In genomic region chr7:150979706-150980390, GRCh38 we compare ENCODE assay signal across 14 cellular contexts. TPM values are rescaled to one million over a fixed set of nuclear protein-coding genes. Genes with fewer than 3 reads are reported as not detected.
DNase-seq lines count a peak whose midpoint lies in the region; ATAC-seq, FAIRE-seq and TF ChIP-seq lines count a peak whose summit lies in the region.
"Had no signal": no experiment of that assay in that cellular context is flagged by ENCODE, and none has a peak within 500 bp of the region (broad histone marks: within the 10 kb centered on the region; RNA-seq: fewer than 3 reads in every experiment).

No MANE protein-coding gene starts in this region.

- peaks cover 0 to 37% (median 22%) of the 10 kb centered on the region in 4 donors for H3K4me1 Mint-ChIP-seq in CD4-positive, CD25-positive, alpha-beta regulatory T cell

- H3K36me3 Mint-ChIP-seq in CD4-positive, CD25-positive, alpha-beta regulatory T cell, result no peaks in the 10 kb centered on the region
- H3K36me3 Mint-ChIP-seq: activated CD4-positive, alpha-beta memory T cell treated with anti-CD3 and anti-CD28 coated beads for 36 hours had no signal

- H3K27ac ChIP-seq in CD4-positive, CD25-positive, alpha-beta regulatory T cell (ENCODE audit: insufficient read depth, low read length, poor library complexity, severe bottlenecking), result no peak overlapping the region
- H3K27ac ChIP-seq in heart right ventricle, result peak overlapping the region in 6 of 10 donors; percentile 50 to 90 (median 68)
- H3K27ac ChIP-seq: coronary artery, upper lobe of right lung had no signal

- TF ChIP-seq CTCF in heart right ventricle (IDR thresholded peaks at IDR 0.05) (no peak), D721Med (IDR thresholded peaks at IDR 0.05; ENCODE audit: insufficient read depth, missing control alignments) (no peak)

- H3K4me3 ChIP-seq in CD4-positive, CD25-positive, alpha-beta regulatory T cell (ENCODE audit: low read depth, low read length), result no peak overlapping the region
- H3K4me3 ChIP-seq in NT2/D1 (ENCODE audit: insufficient read length, low read depth) (peak overlapping the region; percentile 8), heart right ventricle (no peak overlapping the region), neuron (ENCODE audit: low read length) (peak overlapping the region; percentile 42)
- H3K4me3 ChIP-seq: upper lobe of right lung had no signal

- no peaks in the 10 kb centered on the region for H3K9me3 ChIP-seq in CD4-positive, CD25-positive, alpha-beta regulatory T cell (ENCODE audit: control insufficient read depth in 2 of 2, low read length in 2 of 2)
- H3K9me3 ChIP-seq in NT2/D1 (ENCODE audit: insufficient read depth, low read length) (no peaks in the 10 kb centered on the region), heart right ventricle (no peaks in the 10 kb centered on the region), neuron (ENCODE audit: low read length) (no peaks in the 10 kb centered on the region)
- H3K9me3 ChIP-seq: upper lobe of right lung had no signal

- 34 to 37% methylated on average over 7 of the region's 7 CpGs for WGBS in heart right ventricle, 2 donors

- no peaks in the 10 kb centered on the region for H3K36me3 ChIP-seq in CD4-positive, CD25-positive, alpha-beta regulatory T cell (ENCODE audit: control insufficient read depth, insufficient read depth, low read length)
- H3K36me3 ChIP-seq in NT2/D1 (ENCODE audit: insufficient read depth, insufficient read length, low read length) (no peaks in the 10 kb centered on the region), heart right ventricle (no peaks in the 10 kb centered on the region), neuron (ENCODE audit: insufficient read depth, low read length) (no peaks in the 10 kb centered on the region)
- H3K36me3 ChIP-seq: upper lobe of right lung had no signal

- peaks cover 15% of the 10 kb centered on the region for H3K27me3 ChIP-seq in CD4-positive, CD25-positive, alpha-beta regulatory T cell (ENCODE audit: control insufficient read depth, insufficient read depth, low read length)
- peaks cover 56% of the 10 kb centered on the region for H3K27me3 ChIP-seq in NT2/D1 (ENCODE audit: insufficient read depth, insufficient read length)
- peaks cover 4 to 84% (median 41%) of the 10 kb centered on the region in 7 donors for H3K27me3 ChIP-seq in heart right ventricle
- H3K27me3 ChIP-seq in neuron (ENCODE audit: insufficient read depth, low read length), result peaks cover 20% of the 10 kb centered on the region

- intact Hi-C loops in heart right ventricle (cut with DNase I), result loop anchor here in 3 of 10 donors (10.0 kb wide), 2 partner anchors 185 to 205 kb away; no protein-coding TSS in a partner anchor

- FAIRE-seq in D721Med (lab: Jason Lieb, UNC), result no peak

- peaks cover 68% of the 10 kb centered on the region for H3K27me3 Mint-ChIP-seq in CD4-positive, CD25-positive, alpha-beta regulatory T cell

- ATAC-seq in CD4-positive, CD25-positive, alpha-beta regulatory T cell (ENCODE audit: low read depth in 2 of 2), result no peak
- ATAC-seq in heart right ventricle (no peak), HG03095 (IDR thresholded peaks at IDR 0.05; ENCODE audit: unreplicated experiment) (no peak)

- peaks cover 42% of the 10 kb centered on the region for H3K4me1 ChIP-seq in CD4-positive, CD25-positive, alpha-beta regulatory T cell (ENCODE audit: control insufficient read depth, insufficient read depth, low read length, poor library complexity, severe bottlenecking)
- H3K4me1 ChIP-seq in NT2/D1 (ENCODE audit: insufficient read depth, insufficient read length) (peaks cover 20% of the 10 kb centered on the region), heart right ventricle (peaks cover 6 to 38% (median 18%) of the 10 kb centered on the region in 9 donors), neuron (ENCODE audit: insufficient read depth, low read length) (peaks cover 35% of the 10 kb centered on the region)

- no peak overlapping the region for H3K9ac ChIP-seq in NT2/D1 (ENCODE audit: insufficient read length, low read depth)

- DNase-seq in CD4-positive, CD25-positive, alpha-beta regulatory T cell, result no peak
- DNase-seq in NT2/D1 (ENCODE audit: low read depth, low spot score), result no peak
- DNase-seq in heart right ventricle, result no peak
- no peak for DNase-seq in NOMO-1 treated with dmso at 0.1 percent for 144 hours (lab: John Stamatoyannopoulos, UW; ENCODE audit: unreplicated experiment)
- DNase-seq in activated CD8-positive, alpha-beta memory T cell treated with anti-CD3 and anti-CD28 coated beads, Interleukin-2, amount 50 U/mL, for 48 hours, result no peak
- no peak for DNase-seq in D721Med (ENCODE audit: insufficient read length, low spot score)
- DNase-seq: activated naive CD4-positive, alpha-beta T cell treated with anti-CD3 and anti-CD28 coated beads, Interleukin-2, amount 50 U/mL, for 16 hours; mammary epithelial cell; upper lobe of right lung had no signal

- H3K27ac Mint-ChIP-seq in CD4-positive, CD25-positive, alpha-beta regulatory T cell, result no peak overlapping the region
- H3K27ac Mint-ChIP-seq: activated CD4-positive, alpha-beta memory T cell treated with anti-CD3 and anti-CD28 coated beads for 36 hours had no signal

- H3K4me3 Mint-ChIP-seq in CD4-positive, CD25-positive, alpha-beta regulatory T cell, result peak overlapping the region; percentile 22 to 76 (median 48)
- H3K4me3 Mint-ChIP-seq: activated CD4-positive, alpha-beta memory T cell treated with anti-CD3 and anti-CD28 coated beads for 36 hours had no signal

- H3K9me3 Mint-ChIP-seq in CD4-positive, CD25-positive, alpha-beta regulatory T cell, result peaks cover 0 to 6% (median 0%) of the 10 kb centered on the region in 7 donors
- H3K9me3 Mint-ChIP-seq: activated CD4-positive, alpha-beta memory T cell treated with anti-CD3 and anti-CD28 coated beads for 36 hours had no signal

- H2AFZ ChIP-seq in neuron (ENCODE audit: low read depth, low read length), result no peak overlapping the region

RNA-seq across cellular contexts. Expression of gene KCNH2, which starts 1.7 kb away (rescaled TPM):
- total RNA-seq in CD4-positive, CD25-positive, alpha-beta regulatory T cell, result 3.5 TPM
- polyA plus RNA-seq in CD4-positive, CD25-positive, alpha-beta regulatory T cell, result 1 to 10 TPM in 3 of 4 donors, under 1 TPM in 1; 0.83 to 2.8 (median 1.5) TPM
- 100 to 1,000 TPM in 1 of 10 donors, 10 to 100 TPM in 9; 63.2 to 126 (median 78.4) TPM for total RNA-seq in heart right ventricle
- 10 to 100 TPM; 50.2 to 99.9 TPM for polyA plus RNA-seq in heart right ventricle
- polyA plus RNA-seq: mammary epithelial cell had no signal

RNA-seq across cellular contexts. Expression of gene NOS3, which starts 11.0 kb away (rescaled TPM):
- 10.7 TPM for total RNA-seq in CD4-positive, CD25-positive, alpha-beta regulatory T cell
- 1 to 10 TPM; 3.2 to 8.8 (median 7.1) TPM for polyA plus RNA-seq in CD4-positive, CD25-positive, alpha-beta regulatory T cell
- 10 to 100 TPM in 9 of 10 donors, 1 to 10 TPM in 1; 10.0 to 53.3 (median 13.3) TPM for total RNA-seq in heart right ventricle
- 10 to 100 TPM; 11.1 to 25.5 TPM for polyA plus RNA-seq in heart right ventricle

RNA-seq across cellular contexts. Expression of gene ATG9B, which starts 44.4 kb away (rescaled TPM):
- total RNA-seq in CD4-positive, CD25-positive, alpha-beta regulatory T cell, result 21.2 TPM
- polyA plus RNA-seq in CD4-positive, CD25-positive, alpha-beta regulatory T cell, result 10 to 100 TPM; 18.6 to 38.7 (median 36.2) TPM
- under 1 TPM in 3 of 10 donors, not detected in 7; 0.09 to 0.39 (median 0.10) TPM for total RNA-seq in heart right ventricle
- polyA plus RNA-seq in heart right ventricle, result under 1 TPM; 0.45 to 0.59 TPM
- total RNA-seq: HT1080 had no signal

RNA-seq across cellular contexts. Expression of gene ABCB8, which starts 48.4 kb away (rescaled TPM):
- 61.4 TPM for total RNA-seq in CD4-positive, CD25-positive, alpha-beta regulatory T cell
- polyA plus RNA-seq in CD4-positive, CD25-positive, alpha-beta regulatory T cell, result 10 to 100 TPM; 16.9 to 20.6 (median 18.6) TPM
- total RNA-seq in heart right ventricle, result 10 to 100 TPM; 20.9 to 32.4 (median 24.6) TPM
- 10 to 100 TPM; 16.7 to 42.2 TPM for polyA plus RNA-seq in heart right ventricle

Comparison
In these comparisons a context has a peak if more than half of its experiments do, and no peak if none do; other contexts are left out.
1. H3K4me3 ChIP-seq: peak in NT2/D1 (single experiment) and neuron (single experiment); none in CD4-positive, CD25-positive, alpha-beta regulatory T cell (single experiment) and heart right ventricle (0 of 10).
2. RNA of gene KCNH2, which starts 1.7 kb away (total RNA-seq): 63.2 to 126 TPM in heart right ventricle; 3.5 TPM in CD4-positive, CD25-positive, alpha-beta regulatory T cell (single experiment); every median in the first group is over 10 times any median in the second.
3. RNA of gene ATG9B, which starts 44.4 kb away (total RNA-seq): 21.2 TPM in CD4-positive, CD25-positive, alpha-beta regulatory T cell (single experiment); 0.09 to 0.39 TPM in heart right ventricle; every median in the first group is over 10 times any median in the second.